Comparison of ENCODE assay signal across 13 cellular contexts in the genomic region with DNA sequence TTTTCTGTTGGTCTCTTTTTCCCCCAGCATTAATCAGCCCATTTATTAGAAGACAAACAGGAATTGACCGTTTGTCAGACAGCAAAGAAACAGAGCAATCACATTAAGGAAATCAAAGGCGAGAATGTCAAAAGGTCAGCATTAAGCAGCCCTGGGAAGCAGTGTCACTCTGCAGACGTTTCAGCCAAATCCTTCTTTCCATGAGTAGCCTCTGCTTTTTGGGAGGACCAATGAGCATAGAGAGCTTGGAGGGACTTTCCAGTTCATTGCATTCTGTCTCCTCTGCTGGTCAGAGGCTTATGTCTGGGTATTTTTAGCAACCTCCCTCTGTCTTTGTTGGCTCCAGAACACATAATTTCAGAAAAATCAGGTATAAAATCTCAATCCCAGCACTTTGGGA.
DNase-seq lines count a peak whose midpoint lies in the region; ATAC-seq and TF ChIP-seq lines count a peak whose summit lies in the region.
"Had no signal": no experiment of that assay in that cellular context is flagged by ENCODE, and none has a peak within 500 bp of the region (broad histone marks: within the 10 kb centered on the region; RNA-seq: fewer than 3 reads in every experiment).

No MANE protein-coding gene starts in this region.

- no peaks in the 10 kb centered on the region for H4K20me1 ChIP-seq in GM23338 (replicated peaks; ENCODE audit: insufficient read depth)

- no peak overlapping the region for H3K4me2 ChIP-seq in GM23338

- H3K4me3 ChIP-seq in GM23338 (no peak overlapping the region), astrocyte of the spinal cord (ENCODE audit: low read depth, low read length) (no peak overlapping the region), SJCRH30 (no peak overlapping the region)
- H3K4me3 ChIP-seq: K562, prostate gland had no signal

- H3K27me3 ChIP-seq in GM23338 (ENCODE audit: insufficient read depth) (no peaks in the 10 kb centered on the region), SJCRH30 (no peaks in the 10 kb centered on the region)

- H3K9me3 Mint-ChIP-seq in GM23338 (no peaks in the 10 kb centered on the region), glutamatergic neuron (ENCODE audit: unreplicated experiment) (peaks cover 3% of the 10 kb centered on the region), osteocyte (ENCODE audit: unreplicated experiment) (peaks cover 8% of the 10 kb centered on the region)

- H3F3A ChIP-seq in GM23338 (replicated peaks; ENCODE audit: low read depth): 0 out of 2 replicates have a peak, but pooled peaks cover 2% of the 10 kb centered on the region

- peak; percentile 62 for ATAC-seq in GM23338
- ATAC-seq: activated CD4-positive, alpha-beta T cell treated with anti-CD3 and anti-CD28 coated beads for 36 hours; K562 had no signal

- H2AFZ ChIP-seq in GM23338: no peak overlapping the region

- H3K36me3 Mint-ChIP-seq in GM23338 (ENCODE audit: low read depth) (peaks cover 6% of the 10 kb centered on the region; the same call in 2 of the 3 replicates), glutamatergic neuron (ENCODE audit: unreplicated experiment) (no peaks in the 10 kb centered on the region), osteocyte (ENCODE audit: unreplicated experiment) (no peaks in the 10 kb centered on the region)
- H3K36me3 Mint-ChIP-seq: activated naive CD4-positive, alpha-beta T cell treated with anti-CD3 and anti-CD28 coated beads, Interleukin-2, amount 10 ng/mL, durations not matched to agents 7 days and 5 days had no signal

- 0 out of 2 replicates have a peak, but pooled peaks cover 2% of the 10 kb centered on the region for H3K9me2 ChIP-seq in GM23338 (ENCODE audit: insufficient read depth)

- H3K27ac Mint-ChIP-seq in GM23338 (no peak overlapping the region), glutamatergic neuron (ENCODE audit: unreplicated experiment) (peak overlapping the region; percentile 38), osteocyte (ENCODE audit: unreplicated experiment) (peak overlapping the region; percentile 70)
- H3K27ac Mint-ChIP-seq: activated CD4-positive, alpha-beta T cell treated with anti-CD3 and anti-CD28 coated beads for 36 hours; activated naive CD4-positive, alpha-beta T cell treated with anti-CD3 and anti-CD28 coated beads, Interleukin-2, amount 10 ng/mL, durations not matched to agents 7 days and 5 days had no signal

- in situ Hi-C loops in astrocyte of the spinal cord (cut with HindIII; ENCODE audit: low sequenced_read_pairs): no loop called here

- H3K4me1 Mint-ChIP-seq in GM23338 (peaks cover 28% of the 10 kb centered on the region), glutamatergic neuron (ENCODE audit: low read depth, unreplicated experiment) (peaks cover 23% of the 10 kb centered on the region), osteocyte (ENCODE audit: unreplicated experiment) (peaks cover 49% of the 10 kb centered on the region)
- H3K4me1 Mint-ChIP-seq: activated CD4-positive, alpha-beta T cell treated with anti-CD3 and anti-CD28 coated beads for 36 hours; activated naive CD4-positive, alpha-beta T cell treated with anti-CD3 and anti-CD28 coated beads, Interleukin-2, amount 10 ng/mL, durations not matched to agents 7 days and 5 days had no signal

- no peaks in the 10 kb centered on the region for H3K79me2 ChIP-seq in GM23338 (replicated peaks; ENCODE audit: insufficient read depth)

- H3K27me3 Mint-ChIP-seq in GM23338 (ENCODE audit: insufficient read depth, low read depth, poor library complexity) (peaks cover 6% of the 10 kb centered on the region), glutamatergic neuron (ENCODE audit: unreplicated experiment) (peaks cover 2% of the 10 kb centered on the region), osteocyte (ENCODE audit: unreplicated experiment) (no peaks in the 10 kb centered on the region)
- H3K27me3 Mint-ChIP-seq: activated CD4-positive, alpha-beta T cell treated with anti-CD3 and anti-CD28 coated beads for 36 hours; activated naive CD4-positive, alpha-beta T cell treated with anti-CD3 and anti-CD28 coated beads, Interleukin-2, amount 10 ng/mL, durations not matched to agents 7 days and 5 days had no signal

- H3K4me3 Mint-ChIP-seq in GM23338: no peak overlapping the region
- no peak overlapping the region for H3K4me3 Mint-ChIP-seq in glutamatergic neuron (ENCODE audit: unreplicated experiment)
- H3K4me3 Mint-ChIP-seq in osteocyte (ENCODE audit: unreplicated experiment): no peak overlapping the region
- H3K4me3 Mint-ChIP-seq: activated CD4-positive, alpha-beta T cell treated with anti-CD3 and anti-CD28 coated beads for 36 hours; activated naive CD4-positive, alpha-beta T cell treated with anti-CD3 and anti-CD28 coated beads, Interleukin-2, amount 10 ng/mL, durations not matched to agents 7 days and 5 days had no signal

- peaks cover 29% of the 10 kb centered on the region for H3K4me1 ChIP-seq in GM23338 (ENCODE audit: insufficient read depth)
- H3K4me1 ChIP-seq in SJCRH30: peaks cover 13% of the 10 kb centered on the region
- H3K4me1 ChIP-seq: prostate gland had no signal

- DNase-seq in GM23338 (ENCODE audit: low spot score): peak; percentile 10
- peak; percentile 43 for DNase-seq in astrocyte of the spinal cord (ENCODE audit: low read depth, low spot score)
- DNase-seq in glutamatergic neuron: no peak
- DNase-seq in osteocyte (ENCODE audit: extremely low spot score, unreplicated experiment): no peak
- DNase-seq in hippocampal formation (lab: John Stamatoyannopoulos, UW): no peak
- no peak for DNase-seq in NCI-H2171 (lab: John Stamatoyannopoulos, UW)
- DNase-seq in SJCRH30: no peak
- no peak for DNase-seq in epidermal melanocyte (ENCODE audit: insufficient read length, low spot score)
- DNase-seq: activated CD4-positive, alpha-beta T cell treated with anti-CD3 and anti-CD28 coated beads for 36 hours; activated naive CD4-positive, alpha-beta T cell treated with anti-CD3 and anti-CD28 coated beads, Interleukin-2, amount 10 ng/mL, durations not matched to agents 7 days and 5 days; kidney glomerular epithelial cell had no signal

- H3K36me3 ChIP-seq in GM23338 (ENCODE audit: insufficient read depth): no peaks in the 10 kb centered on the region
- H3K36me3 ChIP-seq in SJCRH30: no peaks in the 10 kb centered on the region
- H3K36me3 ChIP-seq: prostate gland had no signal

- H3K27ac ChIP-seq in GM23338 (ENCODE audit: low read depth) (no peak overlapping the region), SJCRH30 (no peak overlapping the region)
- H3K27ac ChIP-seq: prostate gland had no signal

- no peak for TF ChIP-seq CTCF in GM23338 (conservative IDR thresholded peaks at IDR 0.05; ENCODE audit: low read depth in 2 of 2)
- no peak for TF ChIP-seq CTCF in astrocyte of the spinal cord (IDR thresholded peaks at IDR 0.05; ENCODE audit: low read depth, low read length)
- no peak for TF ChIP-seq CTCF in glutamatergic neuron (IDR thresholded peaks at IDR 0.05; ENCODE audit: partially characterized antibody, unreplicated experiment)
- TF ChIP-seq CTCF in osteocyte (IDR thresholded peaks at IDR 0.05): no peak

- no peaks in the 10 kb centered on the region for H3K9me3 ChIP-seq in SJCRH30 (replicated peaks)
- H3K9me3 ChIP-seq: prostate gland had no signal

TF ChIP-seq in GM23338, 12 proteins besides CTCF, POLR2A, EP300 and RAD21 (continues in another document):
- TF ChIP-seq, protein P1, sequence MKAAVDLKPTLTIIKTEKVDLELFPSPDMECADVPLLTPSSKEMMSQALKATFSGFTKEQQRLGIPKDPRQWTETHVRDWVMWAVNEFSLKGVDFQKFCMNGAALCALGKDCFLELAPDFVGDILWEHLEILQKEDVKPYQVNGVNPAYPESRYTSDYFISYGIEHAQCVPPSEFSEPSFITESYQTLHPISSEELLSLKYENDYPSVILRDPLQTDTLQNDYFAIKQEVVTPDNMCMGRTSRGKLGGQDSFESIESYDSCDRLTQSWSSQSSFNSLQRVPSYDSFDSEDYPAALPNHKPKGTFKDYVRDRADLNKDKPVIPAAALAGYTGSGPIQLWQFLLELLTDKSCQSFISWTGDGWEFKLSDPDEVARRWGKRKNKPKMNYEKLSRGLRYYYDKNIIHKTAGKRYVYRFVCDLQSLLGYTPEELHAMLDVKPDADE (IDR thresholded peaks at IDR 0.05): no peak
- no peak for TF ChIP-seq ZNF114 (CRISPR knock-in tag; IDR thresholded peaks at IDR 0.05)
- no peak for TF ChIP-seq EZH2phosphoT487 (IDR thresholded peaks at IDR 0.05; ENCODE audit: unreplicated experiment)
- TF ChIP-seq ZNF331 (CRISPR knock-in tag; IDR thresholded peaks at IDR 0.05; ENCODE audit: low read depth): no peak

Comparison
In these comparisons a context has a peak if more than half of its experiments do, and no peak if none do; other contexts are left out.
1. DNase-seq: peak in GM23338 (single experiment) and astrocyte of the spinal cord (single experiment); none in glutamatergic neuron (single experiment), osteocyte (single experiment), hippocampal formation (0 of 2), NCI-H2171 (single experiment), SJCRH30 (0 of 2) and epidermal melanocyte (single experiment).